3 cellular contexts compared by ENCODE assay signal in genomic region chr3:89971329-89971728, GRCh38.
A peak's percentile ranks its signal among the peaks of the same experiment; 100 is the strongest.
TF ChIP-seq lines count a peak whose summit lies in the region.

No MANE protein-coding gene starts in this region.

TF ChIP-seq in HepG2, 621 proteins besides CTCF, POLR2A, EP300 and RAD21:
- TF ChIP-seq MAFK (conservative IDR thresholded peaks at IDR 0.05 in 1 of 2, IDR thresholded peaks at IDR 0.05 in 1 of 2; ENCODE audit: low read length in 2 of 2) (peak; percentile 70 to 85), MATR3 (CRISPR knock-in tag; IDR thresholded peaks at IDR 0.05) (no peak), MAFF (IDR thresholded peaks at IDR 0.05; ENCODE audit: low read depth, low read length) (peak; percentile 80)
TF ChIP-seq in HepG2: peak in this region for 2.

TF ChIP-seq in A549, 52 proteins besides CTCF, POLR2A, EP300 and RAD21:
- TF ChIP-seq MAX (IDR thresholded peaks at IDR 0.05) (no peak), MAFK (IDR thresholded peaks at IDR 0.05; ENCODE audit: partially characterized antibody) (peak; percentile 52)

TF ChIP-seq in IMR-90, 13 proteins besides CTCF, POLR2A, EP300 and RAD21:
- TF ChIP-seq MAFK (IDR thresholded peaks at IDR 0.05; ENCODE audit: low read depth, low read length) (peak; percentile 59), SMC3 (IDR thresholded peaks at IDR 0.05; ENCODE audit: low read depth, low read length) (no peak), MAZ (IDR thresholded peaks at IDR 0.05; ENCODE audit: borderline replicate concordance, low read depth, low read length) (no peak), NFE2L2 (IDR thresholded peaks at IDR 0.05; ENCODE audit: low read depth, low read length) (no peak), MXI1 (IDR thresholded peaks at IDR 0.05; ENCODE audit: borderline replicate concordance, low read depth, low read length) (no peak), RCOR1 (IDR thresholded peaks at IDR 0.05; ENCODE audit: insufficient replicate concordance, low read length) (no peak)
TF ChIP-seq in IMR-90: peak in this region for 1.
